1 cellular context compared by ENCODE assay signal in the genomic region with DNA sequence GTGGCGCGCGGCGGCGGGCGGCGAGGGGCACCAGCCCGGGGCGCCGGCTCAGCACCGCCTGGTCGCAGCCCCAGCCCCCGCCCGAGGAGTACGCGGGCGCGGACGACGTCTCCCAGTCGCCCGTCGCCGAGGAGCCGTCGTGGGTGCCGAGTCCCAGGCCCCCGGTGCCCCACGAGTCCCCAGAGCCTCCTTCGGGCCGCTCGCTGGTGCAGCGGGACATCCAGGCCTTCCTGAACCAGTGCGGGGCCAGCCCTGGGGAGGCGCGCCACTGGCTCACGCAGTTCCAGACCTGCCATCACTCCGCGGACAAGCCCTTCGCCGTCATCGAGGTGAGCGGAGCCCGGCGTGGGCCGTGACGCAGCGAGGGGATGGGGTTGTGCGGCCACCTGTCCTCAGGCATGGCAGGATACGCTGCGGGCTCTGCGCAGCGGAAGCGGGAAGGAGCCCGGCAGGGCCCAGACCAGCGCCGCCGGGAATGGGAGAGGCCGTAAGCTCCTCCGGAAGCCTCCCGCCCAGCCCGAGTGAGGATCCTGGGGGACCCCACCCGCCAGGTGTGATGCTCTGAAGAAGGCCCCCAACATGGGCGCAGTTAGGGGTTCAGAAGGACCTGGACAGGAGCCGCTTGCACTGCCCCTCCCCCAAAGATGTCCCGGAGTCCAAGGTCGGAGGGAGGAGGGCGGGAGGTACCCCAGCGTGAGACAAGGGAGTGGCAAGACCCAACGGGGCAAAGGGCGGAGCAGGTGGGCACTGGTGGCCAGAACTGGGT.
A peak's percentile ranks its signal among the peaks of the same experiment; 100 is the strongest.
TF ChIP-seq lines count a peak whose summit lies in the region.

No MANE protein-coding gene starts in this region.

TF ChIP-seq in GM23338, 12 proteins besides CTCF, POLR2A, EP300 and RAD21 (continued from another document):
- TF ChIP-seq, protein P1, sequence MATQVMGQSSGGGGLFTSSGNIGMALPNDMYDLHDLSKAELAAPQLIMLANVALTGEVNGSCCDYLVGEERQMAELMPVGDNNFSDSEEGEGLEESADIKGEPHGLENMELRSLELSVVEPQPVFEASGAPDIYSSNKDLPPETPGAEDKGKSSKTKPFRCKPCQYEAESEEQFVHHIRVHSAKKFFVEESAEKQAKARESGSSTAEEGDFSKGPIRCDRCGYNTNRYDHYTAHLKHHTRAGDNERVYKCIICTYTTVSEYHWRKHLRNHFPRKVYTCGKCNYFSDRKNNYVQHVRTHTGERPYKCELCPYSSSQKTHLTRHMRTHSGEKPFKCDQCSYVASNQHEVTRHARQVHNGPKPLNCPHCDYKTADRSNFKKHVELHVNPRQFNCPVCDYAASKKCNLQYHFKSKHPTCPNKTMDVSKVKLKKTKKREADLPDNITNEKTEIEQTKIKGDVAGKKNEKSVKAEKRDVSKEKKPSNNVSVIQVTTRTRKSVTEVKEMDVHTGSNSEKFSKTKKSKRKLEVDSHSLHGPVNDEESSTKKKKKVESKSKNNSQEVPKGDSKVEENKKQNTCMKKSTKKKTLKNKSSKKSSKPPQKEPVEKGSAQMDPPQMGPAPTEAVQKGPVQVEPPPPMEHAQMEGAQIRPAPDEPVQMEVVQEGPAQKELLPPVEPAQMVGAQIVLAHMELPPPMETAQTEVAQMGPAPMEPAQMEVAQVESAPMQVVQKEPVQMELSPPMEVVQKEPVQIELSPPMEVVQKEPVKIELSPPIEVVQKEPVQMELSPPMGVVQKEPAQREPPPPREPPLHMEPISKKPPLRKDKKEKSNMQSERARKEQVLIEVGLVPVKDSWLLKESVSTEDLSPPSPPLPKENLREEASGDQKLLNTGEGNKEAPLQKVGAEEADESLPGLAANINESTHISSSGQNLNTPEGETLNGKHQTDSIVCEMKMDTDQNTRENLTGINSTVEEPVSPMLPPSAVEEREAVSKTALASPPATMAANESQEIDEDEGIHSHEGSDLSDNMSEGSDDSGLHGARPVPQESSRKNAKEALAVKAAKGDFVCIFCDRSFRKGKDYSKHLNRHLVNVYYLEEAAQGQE (IDR thresholded peaks at IDR 0.05; ENCODE audit: unreplicated experiment) = no peak
- TF ChIP-seq POLR2AphosphoS5 (IDR thresholded peaks at IDR 0.05; ENCODE audit: low read depth) = no peak
- peak; percentile 32 for TF ChIP-seq EZH2 (IDR thresholded peaks at IDR 0.05; ENCODE audit: low read depth, unreplicated experiment)
- TF ChIP-seq ZNF114 (CRISPR knock-in tag; IDR thresholded peaks at IDR 0.05) = no peak
- no peak for TF ChIP-seq STAT1 (IDR thresholded peaks at IDR 0.05; ENCODE audit: unreplicated experiment)
- TF ChIP-seq EZH2phosphoT487 (IDR thresholded peaks at IDR 0.05; ENCODE audit: unreplicated experiment) = no peak
TF ChIP-seq in GM23338: peak in this region for 1.
